ENCODE assay signal across 16 cellular contexts in the genomic region with DNA sequence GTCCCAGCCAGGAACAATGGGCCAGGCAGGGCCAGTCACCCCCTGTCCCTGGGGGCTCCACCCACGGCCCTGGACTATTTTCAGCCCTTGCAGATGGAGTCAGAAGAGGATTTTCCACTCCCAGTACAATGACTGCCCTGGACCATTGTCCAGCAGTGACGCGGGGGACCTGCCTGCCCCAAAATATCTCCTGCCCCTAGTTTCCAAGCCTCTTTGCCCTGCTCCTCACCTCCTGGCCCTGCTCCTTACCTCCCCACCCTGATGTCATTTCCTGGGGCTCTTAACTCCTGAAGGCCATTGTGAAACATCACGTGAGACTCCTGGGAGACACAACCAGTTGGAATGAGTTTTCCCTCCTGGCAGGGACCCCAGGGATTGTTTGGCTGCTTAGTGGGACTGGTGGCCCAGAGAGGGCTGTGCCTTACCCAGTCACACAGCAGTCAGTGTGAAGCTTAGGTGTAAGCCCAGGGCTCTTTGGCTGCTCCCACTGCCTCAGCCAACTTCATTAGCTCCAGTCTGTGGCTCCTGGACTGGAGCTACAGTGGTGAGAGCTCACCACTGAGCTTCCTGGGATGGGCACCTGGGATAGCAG. TPM values are rescaled to one million over a fixed set of nuclear protein-coding genes. Genes with fewer than 3 reads are reported as not detected.
DNase-seq lines count a peak whose midpoint lies in the region; ATAC-seq, FAIRE-seq and TF ChIP-seq lines count a peak whose summit lies in the region.
"Had no signal": no experiment of that assay in that cellular context is flagged by ENCODE, and none has a peak within 500 bp of the region (broad histone marks: within the 10 kb centered on the region; RNA-seq: fewer than 3 reads in every experiment).

No MANE protein-coding gene starts in this region.

- H3K4me1 Mint-ChIP-seq in activated naive CD4-positive, alpha-beta T cell treated with anti-CD3 and anti-CD28 coated beads for 36 hours (ENCODE audit: low read depth), result no peaks in the 10 kb centered on the region
- H3K4me1 Mint-ChIP-seq in CD8-positive, alpha-beta memory T cell, result peaks cover 0 to 4% (median 1%) of the 10 kb centered on the region in 3 donors

- no peak overlapping the region for H4K5ac ChIP-seq in H1 (ENCODE audit: insufficient read length, low read depth, low read length)

- peak overlapping the region; percentile 28 for H4K8ac ChIP-seq in H1 (ENCODE audit: extremely low read depth, insufficient read depth, low read length)

- no peaks in the 10 kb centered on the region for H3K36me3 Mint-ChIP-seq in activated naive CD4-positive, alpha-beta T cell treated with anti-CD3 and anti-CD28 coated beads for 36 hours (ENCODE audit: low read depth)
- H3K36me3 Mint-ChIP-seq in CD8-positive, alpha-beta memory T cell, result no peaks in the 10 kb centered on the region

- H3K79me2 ChIP-seq in H1 (ENCODE audit: control insufficient read depth in 1 of 2, insufficient read depth in 2 of 2, low read length in 2 of 2), result no peaks in the 10 kb centered on the region

- no peaks in the 10 kb centered on the region for H3K9me3 ChIP-seq in H1 (ENCODE audit: insufficient read depth in 2 of 2, low read depth in 1 of 2, low read length in 1 of 2)
- H3K9me3 ChIP-seq in kidney (ENCODE audit: control insufficient read depth in 1 of 2, low read length in 2 of 2), result no peaks in the 10 kb centered on the region
- H3K9me3 ChIP-seq in upper lobe of left lung, result no peaks in the 10 kb centered on the region
- no peaks in the 10 kb centered on the region for H3K9me3 ChIP-seq in CD8-positive, alpha-beta memory T cell (ENCODE audit: low read length)
- H3K9me3 ChIP-seq: pancreas had no signal

- TF ChIP-seq POLR2A in H1 (IDR thresholded peaks at IDR 0.05; ENCODE audit: control extremely low read depth in 1 of 2, low read depth in 2 of 2, low read length in 2 of 2) (no peak), upper lobe of left lung (IDR thresholded peaks at IDR 0.05) (no peak)

- POLR2A ChIA-PET in H1 (lab: Charles Lee; ENCODE audit: partially characterized antibody), result interaction anchor here (1.0 kb wide), 1 partner anchor 403 kb away, joined by 3 read pairs; no protein-coding TSS in a partner anchor
- POLR2A ChIA-PET in CD8-positive, alpha-beta memory T cell (lab: Charles Lee), result no interaction called here

- H2BK20ac ChIP-seq in H1 (ENCODE audit: low read length), result no peak overlapping the region

- no peak overlapping the region for H3K23ac ChIP-seq in H1 (ENCODE audit: insufficient read length)

- TF ChIP-seq EP300 in H1 (IDR thresholded peaks at IDR 0.05; ENCODE audit: borderline replicate concordance in 1 of 2, low read depth in 2 of 2, low read length in 2 of 2) (no peak), upper lobe of left lung (IDR thresholded peaks at IDR 0.05) (no peak)

- peak; percentile 2 for DNase-seq in activated naive CD4-positive, alpha-beta T cell treated with anti-CD3 and anti-CD28 coated beads for 36 hours
- DNase-seq in activated naive CD4-positive, alpha-beta T cell (lab: John Stamatoyannopoulos, UW), result no peak
- DNase-seq in H1 (ENCODE audit: low read depth in 1 of 2, low spot score in 2 of 2) (no peak), kidney (peak; percentile 78), upper lobe of left lung (peak; percentile 30 to 62), left lobe of liver (ENCODE audit: low spot score) (no peak)
- DNase-seq in CD8-positive, alpha-beta memory T cell, result no peak
- DNase-seq: ACHN; anterior cingulate cortex; NCI-H187; stimulated activated CD4-positive, alpha-beta T cell treated with anti-CD3 and anti-CD28 coated beads, Interleukin-4, amount 100 ng/mL, for 1 hour; stimulated activated naive CD8-positive, alpha-beta T cell treated with anti-CD3 and anti-CD28 coated beads, Interleukin-15, amount 100 ng/mL, for 72 hours had no signal

- H3K27me3 ChIP-seq in H1 (replicated peaks in 1 of 4; ENCODE audit: control insufficient read depth in 3 of 4, extremely low read depth in 1 of 4, insufficient read depth in 3 of 4, low read length in 3 of 4) (no peaks in the 10 kb centered on the region), upper lobe of left lung (no peaks in the 10 kb centered on the region)
- H3K27me3 ChIP-seq in CD8-positive, alpha-beta memory T cell (ENCODE audit: insufficient read depth, low read length, poor library complexity, severe bottlenecking), result no peaks in the 10 kb centered on the region
- H3K27me3 ChIP-seq: pancreas had no signal

- FAIRE-seq in H1 (lab: Jason Lieb, UNC) (no peak), kidney (lab: Jason Lieb, UNC) (no peak)
- FAIRE-seq: pancreas had no signal

- no peak overlapping the region for H3K4ac ChIP-seq in H1 (replicated peaks; ENCODE audit: insufficient read length, low read depth, low read length)

- H3K79me1 ChIP-seq in H1 (ENCODE audit: low read depth, low read length), result no peaks in the 10 kb centered on the region

- no peaks in the 10 kb centered on the region for H3K27me3 Mint-ChIP-seq in activated naive CD4-positive, alpha-beta T cell treated with anti-CD3 and anti-CD28 coated beads for 36 hours (ENCODE audit: low read depth)
- H3K27me3 Mint-ChIP-seq in CD8-positive, alpha-beta memory T cell, result peaks cover 4 to 23% of the 10 kb centered on the region in 2 donors

- no peak overlapping the region for H3K27ac Mint-ChIP-seq in activated naive CD4-positive, alpha-beta T cell treated with anti-CD3 and anti-CD28 coated beads for 36 hours
- no peak overlapping the region for H3K27ac Mint-ChIP-seq in CD8-positive, alpha-beta memory T cell

- 0 out of 2 replicates have a peak overlapping the region, but pooled peaks have one; percentile 38 for H2AFZ ChIP-seq in H1 (ENCODE audit: low read length)

- intact Hi-C loops in activated naive CD4-positive, alpha-beta T cell treated with anti-CD3 and anti-CD28 coated beads for 36 hours (cut with micrococcal nuclease), result loop anchor here (5.0 kb wide), 1 partner anchor 518 kb away; no protein-coding TSS in a partner anchor
- intact Hi-C loops in kidney (cut with DNase I), result no loop called here

- H3K27ac ChIP-seq in H1 (ENCODE audit: low read depth, low read length) (no peak overlapping the region), kidney (ENCODE audit: low read depth in 2 of 2, low read length in 2 of 2) (no peak overlapping the region), upper lobe of left lung (peak overlapping the region in 1 of 4 donors; percentile 21)
- no peak overlapping the region for H3K27ac ChIP-seq in CD8-positive, alpha-beta memory T cell (ENCODE audit: low read depth, low read length)
- H3K27ac ChIP-seq: epithelial cell of prostate, pancreas had no signal

- no peak overlapping the region; the same call in 1 of the 2 replicates for H2BK5ac ChIP-seq in H1 (ENCODE audit: low read depth, low read length)

- TF ChIP-seq RAD21 in H1 (IDR thresholded peaks at IDR 0.05 in 1 of 2, conservative IDR thresholded peaks at IDR 0.05 in 1 of 2; ENCODE audit: low read depth in 2 of 2, low read length in 2 of 2), result no peak

- H3K4me1 ChIP-seq in H1 (replicated peaks in 1 of 4; ENCODE audit: control insufficient read depth in 3 of 4, insufficient read depth in 4 of 4, low read length in 3 of 4) (peaks cover 0 to 8% (median 3%) of the 10 kb centered on the region in 4 experiments; a peak in 3 of 7 replicates), kidney (ENCODE audit: control insufficient read depth in 1 of 2, insufficient read depth in 1 of 2, low read depth in 1 of 2, low read length in 2 of 2) (peaks cover 0 to 7% of the 10 kb centered on the region in 2 donors), upper lobe of left lung (peaks cover 13 to 22% (median 20%) of the 10 kb centered on the region in 4 donors)
- peaks cover 4% of the 10 kb centered on the region for H3K4me1 ChIP-seq in CD8-positive, alpha-beta memory T cell (ENCODE audit: insufficient read depth, low read length)
- H3K4me1 ChIP-seq: pancreas had no signal

- no peak overlapping the region for H3K56ac ChIP-seq in H1 (replicated peaks; ENCODE audit: insufficient read length, low read depth, low read length)

- peak overlapping the region; percentile 72; the same call in 1 of the 2 replicates for H2BK15ac ChIP-seq in H1 (ENCODE audit: low read length)

- H3K4me3 ChIP-seq in H1 (ENCODE audit: extremely low read depth in 1 of 4, insufficient read depth in 2 of 4, low read depth in 3 of 4, low read length in 4 of 4) (no peak overlapping the region), kidney (ENCODE audit: low read length in 2 of 2) (no peak overlapping the region), upper lobe of left lung (no peak overlapping the region)
- H3K4me3 ChIP-seq in CD8-positive, alpha-beta memory T cell (ENCODE audit: low read length), result no peak overlapping the region
- H3K4me3 ChIP-seq: pancreas had no signal

- no peak overlapping the region for H3K14ac ChIP-seq in H1 (ENCODE audit: insufficient read length)

- H3K4me3 Mint-ChIP-seq in activated naive CD4-positive, alpha-beta T cell treated with anti-CD3 and anti-CD28 coated beads for 36 hours, result no peak overlapping the region
- no peak overlapping the region for H3K4me3 Mint-ChIP-seq in CD8-positive, alpha-beta memory T cell
- H3K4me3 Mint-ChIP-seq: stimulated activated naive CD8-positive, alpha-beta T cell treated with anti-CD3 and anti-CD28 coated beads, Interleukin-15, amount 100 ng/mL, for 72 hours had no signal

- peak overlapping the region; percentile 7 for H4K91ac ChIP-seq in H1 (replicated peaks; ENCODE audit: insufficient read length, low read length)

- H4K20me1 ChIP-seq in H1 (replicated peaks in 1 of 2; ENCODE audit: control insufficient read depth in 1 of 2, insufficient read depth in 2 of 2, low read length in 2 of 2), result no peaks in the 10 kb centered on the region

- H3K9me3 Mint-ChIP-seq in activated naive CD4-positive, alpha-beta T cell treated with anti-CD3 and anti-CD28 coated beads for 36 hours, result no peaks in the 10 kb centered on the region
- H3K9me3 Mint-ChIP-seq in CD8-positive, alpha-beta memory T cell, result no peaks in the 10 kb centered on the region
- H3K9me3 Mint-ChIP-seq: stimulated activated naive CD8-positive, alpha-beta T cell treated with anti-CD3 and anti-CD28 coated beads, Interleukin-15, amount 100 ng/mL, for 72 hours had no signal

- H3K36me3 ChIP-seq in H1 (ENCODE audit: control insufficient read depth in 2 of 4, insufficient read depth in 4 of 4, low read length in 3 of 4) (no peaks in the 10 kb centered on the region), kidney (ENCODE audit: control insufficient read depth in 1 of 2, insufficient read depth in 2 of 2, low read length in 2 of 2) (no peaks in the 10 kb centered on the region), upper lobe of left lung (no peaks in the 10 kb centered on the region)
- no peaks in the 10 kb centered on the region for H3K36me3 ChIP-seq in CD8-positive, alpha-beta memory T cell (ENCODE audit: insufficient read depth, low read length)
- H3K36me3 ChIP-seq: pancreas had no signal

- no peak overlapping the region for H3K18ac ChIP-seq in H1 (ENCODE audit: extremely low read depth, low read length)

- CTCF ChIA-PET in activated naive CD4-positive, alpha-beta T cell treated with anti-CD3 and anti-CD28 coated beads for 36 hours (lab: Charles Lee), result interaction anchor here (0.5 to 0.8 kb wide), 2 partner anchors 274 to 282 kb away, joined by 3 to 4 read pairs; no protein-coding TSS in a partner anchor
- CTCF ChIA-PET in H1 (lab: Charles Lee; ENCODE audit: partially characterized antibody), result interaction anchor here (0.6 to 21.6 kb wide), 18 partner anchors 8 to 410 kb away, joined by 3 to 451 read pairs (median 6); a partner anchor contains a TSS
- CTCF ChIA-PET in CD8-positive, alpha-beta memory T cell (lab: Charles Lee), result no interaction called here

- H2BK120ac ChIP-seq in H1 (replicated peaks; ENCODE audit: low read depth, low read length), result no peak overlapping the region

- H2BK12ac ChIP-seq in H1 (ENCODE audit: low read depth, low read length), result peak overlapping the region; percentile 9; the same call in 1 of the 2 replicates

- H3K23me2 ChIP-seq in H1 (ENCODE audit: low read depth, low read length), result peaks cover 2% of the 10 kb centered on the region; the same call in 1 of the 2 replicates

- 76% methylated on average over 4 of the region's 4 CpGs; no CpG with 5 or more reads in 1 of the 2 experiments for WGBS in H1 (ENCODE audit: extremely low coverage in 1 of 2, insufficient coverage in 1 of 2, insufficient read length in 1 of 2, insufficient replicate concordance in 2 of 2, low coverage in 1 of 2, low lambda C conversion rate in 2 of 2, missing lambda C conversion rate in 1 of 2), 2 experiments
- 53 to 55% methylated on average over 4 of the region's 4 CpGs for WGBS in upper lobe of left lung, 2 donors

- ATAC-seq in upper lobe of left lung (ENCODE audit: low FRiP score in 2 of 2), result no peak
- ATAC-seq in HG02571 (IDR thresholded peaks at IDR 0.05; ENCODE audit: unreplicated experiment), result no peak
- no peak for ATAC-seq in left lobe of liver
- ATAC-seq: stimulated activated naive CD8-positive, alpha-beta T cell treated with anti-CD3 and anti-CD28 coated beads, Interleukin-15, amount 100 ng/mL, for 72 hours had no signal

- no peak overlapping the region for H3K4me2 ChIP-seq in H1 (ENCODE audit: insufficient read depth in 1 of 2, low read depth in 2 of 2, low read length in 2 of 2)

- H3K9ac ChIP-seq in H1 (replicated peaks in 1 of 4; ENCODE audit: extremely low read depth in 1 of 4, low read depth in 3 of 4, low read length in 3 of 4), result no peak overlapping the region
- H3K9ac ChIP-seq in kidney (ENCODE audit: low read length in 2 of 2), result no peak overlapping the region

- no peak for TF ChIP-seq CTCF in H1 (IDR thresholded peaks at IDR 0.05; ENCODE audit: control extremely low read depth in 1 of 3, insufficient read depth in 1 of 3, low read depth in 1 of 3, low read length in 3 of 3)
- no peak for TF ChIP-seq CTCF in kidney (IDR thresholded peaks at IDR 0.05; ENCODE audit: borderline replicate concordance, extremely low read depth, insufficient read depth)
- no peak for TF ChIP-seq CTCF in upper lobe of left lung (IDR thresholded peaks at IDR 0.05)

- no peak overlapping the region; the same call in 1 of the 2 replicates for H2AK5ac ChIP-seq in H1 (ENCODE audit: low read depth, low read length)

RNA-seq across cellular contexts. Expression of a gene that starts 22.2 kb away (rescaled TPM):
- total RNA-seq in activated naive CD4-positive, alpha-beta T cell treated with anti-CD3 and anti-CD28 coated beads for 36 hours, result not detected
- total RNA-seq in H1 (2021; fragmentation: NEBNext Ultra II Directional; extraction: Animal tissue kit (Norgen Biotek cat#: 25700)), result 1.0 and 1.2 TPM in 2 replicates
- polyA plus RNA-seq in H1 (2011; rRNA removed) (1.5 and 2.6 TPM in 2 replicates), kidney (ENCODE audit: insufficient read depth, low read depth, low replicate concordance) (1.3 TPM)
- polyA plus RNA-seq in H1 (2011; cell fraction: cytosol; rRNA removed), result 1.4 TPM
- polyA plus RNA-seq in H1 (2011; cell fraction: nucleus; rRNA removed), result 1.6 TPM
- 0.21 to 0.75 TPM (median 0.57 TPM) in 4 replicates for polyA plus RNA-seq in H1 (2012, experiment 1 of 2)
- 0.63 TPM for polyA plus RNA-seq in H1 (2012, experiment 2 of 2)
- 0.93 TPM for polyA plus RNA-seq in H1 (2013, experiment 1 of 2)
- polyA plus RNA-seq in H1 (2013, experiment 2 of 2), result 0.85 TPM
- 1.4 and 1.5 TPM in 2 replicates for polyA minus RNA-seq in H1 (2011; rRNA and poly(A)+ RNA removed)
- 0.66 TPM for polyA minus RNA-seq in H1 (2011; cell fraction: cytosol; rRNA and poly(A)+ RNA removed)
- 2.7 TPM for polyA minus RNA-seq in H1 (2011; cell fraction: nucleus; rRNA and poly(A)+ RNA removed)
- total RNA-seq in kidney (9.7 TPM), upper lobe of left lung (10 to 100 TPM in 4 of 6 donors, 1 to 10 TPM in 2; 7.8 to 15.0 (median 11.7) TPM), left lobe of liver (6.0 TPM)
- not detected for total RNA-seq in CD8-positive, alpha-beta memory T cell
- polyA plus RNA-seq in CD8-positive, alpha-beta memory T cell, result not detected
- total RNA-seq: OCI-LY7 had no signal

RNA-seq across cellular contexts. Expression of a gene that starts 31.9 kb away (rescaled TPM):
- not detected for total RNA-seq in activated naive CD4-positive, alpha-beta T cell treated with anti-CD3 and anti-CD28 coated beads for 36 hours
- total RNA-seq in H1 (2021; fragmentation: NEBNext Ultra II Directional; extraction: Animal tissue kit (Norgen Biotek cat#: 25700)), result not detected in 2 replicates
- polyA plus RNA-seq in H1 (2011; rRNA removed) (0.15 and 0.20 TPM in 2 replicates), kidney (ENCODE audit: insufficient read depth, low read depth, low replicate concordance) (6.7 TPM)
- polyA plus RNA-seq in H1 (2011; cell fraction: cytosol; rRNA removed), result 0.26 TPM
- 0.13 TPM for polyA plus RNA-seq in H1 (2011; cell fraction: nucleus; rRNA removed)
- 0.09 to 0.11 TPM in 2 of 4 replicates, not detected in the others for polyA plus RNA-seq in H1 (2012, experiment 1 of 2)
- not detected for polyA plus RNA-seq in H1 (2012, experiment 2 of 2)
- 0.18 TPM for polyA plus RNA-seq in H1 (2013, experiment 1 of 2)
- 0.07 TPM for polyA plus RNA-seq in H1 (2013, experiment 2 of 2)
- 0.17 and 0.32 TPM in 2 replicates for polyA minus RNA-seq in H1 (2011; rRNA and poly(A)+ RNA removed)
- polyA minus RNA-seq in H1 (2011; cell fraction: cytosol; rRNA and poly(A)+ RNA removed), result not detected
- not detected for polyA minus RNA-seq in H1 (2011; cell fraction: nucleus; rRNA and poly(A)+ RNA removed)
- total RNA-seq in kidney (17.9 TPM), upper lobe of left lung (1 to 10 TPM in 3 of 6 donors, under 1 TPM in 2, not detected in 1; 0.30 to 5.3 (median 1.4) TPM), left lobe of liver (0.25 TPM)
- under 1 TPM; 0.20 to 0.24 TPM for total RNA-seq in CD8-positive, alpha-beta memory T cell
- not detected for polyA plus RNA-seq in CD8-positive, alpha-beta memory T cell
- total RNA-seq: OCI-LY7 had no signal

Comparison
In these comparisons a context has a peak if more than half of its experiments do, and no peak if none do; other contexts are left out.
1. DNase-seq: peak in activated naive CD4-positive, alpha-beta T cell treated with anti-CD3 and anti-CD28 coated beads for 36 hours (single experiment), kidney (single experiment) and upper lobe of left lung (2 of 2); none in activated naive CD4-positive, alpha-beta T cell (0 of 4), H1 (0 of 2), CD8-positive, alpha-beta memory T cell (0 of 5) and left lobe of liver (single experiment).